Comparison of ENCODE assay signal across 8 cellular contexts in the genomic region with DNA sequence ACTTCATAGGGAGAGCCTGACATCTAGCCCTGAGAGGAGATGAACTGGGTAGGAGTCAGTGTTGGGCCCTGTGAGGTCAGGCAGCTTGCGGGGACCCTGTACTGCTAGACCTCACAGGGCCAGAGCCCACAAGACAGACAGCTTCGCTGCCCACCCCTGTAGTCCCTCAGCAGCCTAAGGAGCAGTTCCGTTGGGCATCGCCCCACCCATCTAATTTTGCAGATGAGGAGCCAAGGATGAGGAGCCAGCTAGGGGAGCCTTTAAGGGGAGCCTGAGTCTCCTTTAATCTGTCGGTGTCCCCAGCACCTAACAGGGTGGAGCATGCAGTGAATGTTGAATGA. TPM values are rescaled to one million over a fixed set of nuclear protein-coding genes. Genes with fewer than 3 reads are reported as not detected.
A peak's percentile ranks its signal among the peaks of the same experiment; 100 is the strongest.
DNase-seq lines count a peak whose midpoint lies in the region; ATAC-seq, FAIRE-seq and TF ChIP-seq lines count a peak whose summit lies in the region.

No MANE protein-coding gene starts in this region.

- H3K4me1 Mint-ChIP-seq in T-cell: peaks cover 20 to 37% (median 30%) of the 10 kb centered on the region in 3 donors

- H3K27me3 Mint-ChIP-seq in T-cell: no peaks in the 10 kb centered on the region

- peaks cover 6 to 17% (median 15%) of the 10 kb centered on the region in 3 donors for H3K4me1 ChIP-seq in pancreas

- H3K9me3 Mint-ChIP-seq in T-cell: no peaks in the 10 kb centered on the region

- H3K4me3 ChIP-seq in pancreas: peak overlapping the region; percentile 72 to 99 (median 91)

- no peaks in the 10 kb centered on the region for H3K27me3 ChIP-seq in pancreas

- peaks cover 0 to 25% (median 11%) of the 10 kb centered on the region in 3 donors for H3K36me3 ChIP-seq in pancreas

- H3K4me3 Mint-ChIP-seq in T-cell: peak overlapping the region; percentile 93 to 95 (median 94)

- no peak for FAIRE-seq in pancreas (lab: Jason Lieb, UNC)

- POLR2A ChIA-PET in T-cell (lab: Charles Lee): interaction anchor here in 1 of 2 donors (0.7 kb wide), 1 partner anchor 25 kb away, joined by 3 read pairs; no protein-coding TSS in a partner anchor

- ATAC-seq in GM21737 (IDR thresholded peaks at IDR 0.05; ENCODE audit: unreplicated experiment) (peak; percentile 2), T-cell (replicated peaks in 1 of 4) (peak; percentile 1 to 2 (median 1)), pancreas (peak; percentile 1 to 25 (median 14)), GM19023 (IDR thresholded peaks at IDR 0.05; ENCODE audit: unreplicated experiment) (no peak), HG03469 (IDR thresholded peaks at IDR 0.05; ENCODE audit: unreplicated experiment) (no peak)

- DNase-seq in Ammon's horn (ENCODE audit: low spot score) (peak; percentile 24), T-cell (no peak), fibroblast of peridontal ligament (ENCODE audit: extremely low read depth) (peak; percentile 23), pancreas (peak in 1 of 6 donors; percentile 50), NCI-H1930 (lab: John Stamatoyannopoulos, UW) (no peak)

- H3K36me3 Mint-ChIP-seq in T-cell: peaks cover 10% of the 10 kb centered on the region

- H3K27ac Mint-ChIP-seq in T-cell: peak overlapping the region; percentile 89 to 96

- intact Hi-C loops in pancreas (cut with DNase I): no loop called here

- TF ChIP-seq CTCF in pancreas (IDR thresholded peaks at IDR 0.05): no peak

- CTCF ChIA-PET in T-cell (lab: Charles Lee): interaction anchor here (0.6 to 1.8 kb wide), 8 partner anchors 9 to 141 kb away, joined by 3 to 13 read pairs (median 6); a partner anchor contains a TSS

- H3K9me3 ChIP-seq in pancreas: no peaks in the 10 kb centered on the region

- H3K27ac ChIP-seq in pancreas: peak overlapping the region; percentile 28 to 85 (median 78)

- 12 to 16% methylated on average over 5 of the region's 5 CpGs for WGBS in pancreas, 2 donors

RNA-seq across cellular contexts. Expression of a gene that starts 0.8 kb away (rescaled TPM):
- total RNA-seq in T-cell: 100 to 1,000 TPM in 4 of 5 donors, 10 to 100 TPM in 1; 90.2 to 131 (median 105) TPM
- 100 to 1,000 TPM in 1 of 6 donors, 10 to 100 TPM in 5; 71.9 to 100 (median 88.8) TPM for total RNA-seq in pancreas
- polyA plus RNA-seq in pancreas: 100 to 1,000 TPM; 145 to 181 TPM

RNA-seq across cellular contexts. Expression of a gene that starts 16.7 kb away (rescaled TPM):
- total RNA-seq in T-cell (100 to 1,000 TPM in 3 of 5 donors, 10 to 100 TPM in 2; 90.5 to 127 (median 120) TPM), pancreas (10 to 100 TPM; 21.6 to 39.5 (median 24.5) TPM)
- polyA plus RNA-seq in pancreas: 10 to 100 TPM; 66.2 to 81.6 TPM

RNA-seq across cellular contexts. Expression of a gene that starts 24.1 kb away (rescaled TPM):
- total RNA-seq in T-cell (100 to 1,000 TPM; 273 to 345 (median 281) TPM), pancreas (10 to 100 TPM; 40.3 to 82.1 (median 54.6) TPM)
- polyA plus RNA-seq in pancreas: 100 to 1,000 TPM in 1 of 2 donors, 10 to 100 TPM in 1; 65.3 to 116 TPM

RNA-seq across cellular contexts. Expression of a gene that starts 31.4 kb away (rescaled TPM):
- 1 to 10 TPM in 2 of 5 donors, under 1 TPM in 3; 0.82 to 1.6 (median 0.95) TPM for total RNA-seq in T-cell
- total RNA-seq in pancreas: under 1 TPM in 4 of 6 donors, not detected in 2; 0.20 to 0.42 (median 0.27) TPM
- polyA plus RNA-seq in pancreas: under 1 TPM; 0.49 to 0.84 TPM

Comparison
In these comparisons a context has a peak if more than half of its experiments do, and no peak if none do; other contexts are left out.
1. DNase-seq: peak in Ammon's horn (single experiment) and fibroblast of peridontal ligament (single experiment); none in T-cell (0 of 34) and NCI-H1930 (0 of 2).
2. ATAC-seq: peak in GM21737 (single experiment), T-cell (4 of 4) and pancreas (4 of 4); none in GM19023 (single experiment) and HG03469 (single experiment).